In the genomic region with DNA sequence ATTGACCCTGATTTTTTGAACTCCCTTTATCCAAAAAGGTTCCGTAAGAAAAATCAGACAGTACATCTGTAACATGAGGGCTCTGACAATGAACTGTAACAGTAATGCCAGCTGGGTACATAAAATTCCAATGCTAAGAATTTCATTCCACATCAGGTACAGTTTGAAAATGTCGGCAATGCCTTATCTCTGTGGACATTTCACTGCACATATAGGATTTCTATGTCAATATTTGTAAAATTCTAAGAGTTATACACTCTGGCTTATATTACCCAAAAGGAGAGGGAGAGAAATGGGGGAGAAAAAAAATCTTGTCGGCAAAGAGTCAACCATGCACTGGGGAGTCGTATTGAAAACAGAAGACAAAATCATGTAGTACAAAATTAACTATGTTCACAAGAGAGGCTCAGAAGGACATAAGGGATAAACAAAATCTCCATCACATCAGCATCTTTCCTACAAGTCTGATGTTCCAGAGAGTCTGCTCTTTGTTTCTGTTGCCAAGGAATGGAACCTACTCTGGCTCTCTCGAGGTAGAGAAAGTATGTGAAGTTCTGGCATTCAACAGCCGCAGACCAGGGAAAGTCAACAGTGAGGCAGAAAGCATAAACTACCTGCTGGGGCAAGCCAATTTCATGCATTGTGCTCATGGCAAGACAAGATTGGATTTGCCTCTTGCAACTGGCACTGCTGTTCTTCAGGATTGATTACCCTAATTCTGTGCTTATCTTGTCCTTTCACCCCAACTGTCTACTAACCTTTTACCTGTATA, we compare ENCODE assay signal across 11 cellular contexts.
DNase-seq lines count a peak whose midpoint lies in the region; ATAC-seq and TF ChIP-seq lines count a peak whose summit lies in the region.
"Had no signal": no experiment of that assay in that cellular context is flagged by ENCODE, and none has a peak within 500 bp of the region (broad histone marks: within the 10 kb centered on the region; RNA-seq: fewer than 3 reads in every experiment).

No MANE protein-coding gene starts in this region.

- no peak for TF ChIP-seq CTCF in C4-2B (conservative IDR thresholded peaks at IDR 0.05)

- intact Hi-C loops in activated T-helper 1 cell treated with anti-CD3 and anti-CD28 coated beads, Interleukin-12 subunit alpha, Interleukin-12 subunit beta, Interleukin-2, Interleukin-4 antibody, amounts not matched to agents 30 ng/mL and 10 ng/mL and 1 ng/mL, durations not matched to agents 14 hours and 24 hours and 36 hours (cut with micrococcal nuclease): no loop called here

- H3K9me3 Mint-ChIP-seq in activated T-helper 1 cell treated with anti-CD3 and anti-CD28 coated beads, Interleukin-12 subunit alpha, Interleukin-12 subunit beta, Interleukin-2, Interleukin-4 antibody, amounts not matched to agents 30 ng/mL and 10 ng/mL and 1 ng/mL, durations not matched to agents 14 hours and 24 hours and 36 hours: no peaks in the 10 kb centered on the region

- peaks cover 2% of the 10 kb centered on the region for H3K27me3 Mint-ChIP-seq in activated T-helper 1 cell treated with anti-CD3 and anti-CD28 coated beads, Interleukin-12 subunit alpha, Interleukin-12 subunit beta, Interleukin-2, Interleukin-4 antibody, amounts not matched to agents 30 ng/mL and 10 ng/mL and 1 ng/mL, durations not matched to agents 14 hours and 24 hours and 36 hours (ENCODE audit: insufficient read depth)

- ATAC-seq in esophagus mucosa (peak; percentile 75), HG02763 (IDR thresholded peaks at IDR 0.05; ENCODE audit: unreplicated experiment) (no peak), HG03432 (IDR thresholded peaks at IDR 0.05; ENCODE audit: unreplicated experiment) (no peak), GM19035 (IDR thresholded peaks at IDR 0.05; ENCODE audit: unreplicated experiment) (no peak)

- H3K27ac Mint-ChIP-seq in activated T-helper 1 cell treated with anti-CD3 and anti-CD28 coated beads, Interleukin-12 subunit alpha, Interleukin-12 subunit beta, Interleukin-2, Interleukin-4 antibody, amounts not matched to agents 30 ng/mL and 10 ng/mL and 1 ng/mL, durations not matched to agents 14 hours and 24 hours and 36 hours: no peak overlapping the region

- no peaks in the 10 kb centered on the region for H3K36me3 Mint-ChIP-seq in activated T-helper 1 cell treated with anti-CD3 and anti-CD28 coated beads, Interleukin-12 subunit alpha, Interleukin-12 subunit beta, Interleukin-2, Interleukin-4 antibody, amounts not matched to agents 30 ng/mL and 10 ng/mL and 1 ng/mL, durations not matched to agents 14 hours and 24 hours and 36 hours (ENCODE audit: low read depth)

- peaks cover 54% of the 10 kb centered on the region for H3K4me1 ChIP-seq in SJSA1 (replicated peaks)
- H3K4me1 ChIP-seq in neuron (ENCODE audit: insufficient read depth, low read length): peaks cover 16% of the 10 kb centered on the region

- DNase-seq in SJSA1 (ENCODE audit: low read depth in 1 of 2, low spot score in 2 of 2): no peak
- no peak for DNase-seq in activated T-helper 1 cell treated with anti-CD3 and anti-CD28 coated beads, Interleukin-12 subunit alpha, Interleukin-12 subunit beta, Interleukin-2, Interleukin-4 antibody, amounts not matched to agents 30 ng/mL and 10 ng/mL and 1 ng/mL, durations not matched to agents 14 hours and 24 hours and 36 hours (ENCODE audit: low spot score)
- DNase-seq: AML-193, GF-D8, kidney had no signal

- peak overlapping the region; percentile 13 for H3K4me3 ChIP-seq in SJSA1
- no peak overlapping the region for H3K4me3 ChIP-seq in neuron (ENCODE audit: low read length)

- H3K36me3 ChIP-seq in SJSA1 (no peaks in the 10 kb centered on the region; the same call in 1 of the 2 replicates), neuron (ENCODE audit: insufficient read depth, low read length) (no peaks in the 10 kb centered on the region)

- peaks cover 4% of the 10 kb centered on the region for H3K4me1 Mint-ChIP-seq in activated T-helper 1 cell treated with anti-CD3 and anti-CD28 coated beads, Interleukin-12 subunit alpha, Interleukin-12 subunit beta, Interleukin-2, Interleukin-4 antibody, amounts not matched to agents 30 ng/mL and 10 ng/mL and 1 ng/mL, durations not matched to agents 14 hours and 24 hours and 36 hours (ENCODE audit: low read depth)

- H3K4me3 Mint-ChIP-seq in activated T-helper 1 cell treated with anti-CD3 and anti-CD28 coated beads, Interleukin-12 subunit alpha, Interleukin-12 subunit beta, Interleukin-2, Interleukin-4 antibody, amounts not matched to agents 30 ng/mL and 10 ng/mL and 1 ng/mL, durations not matched to agents 14 hours and 24 hours and 36 hours: no peak overlapping the region

- H3K9me3 ChIP-seq in SJSA1 (replicated peaks) (no peaks in the 10 kb centered on the region), neuron (ENCODE audit: low read length) (no peaks in the 10 kb centered on the region)

- peak overlapping the region; percentile 31 for H2AFZ ChIP-seq in neuron (ENCODE audit: low read depth, low read length)

- H3K27ac ChIP-seq in C4-2B (peak overlapping the region; percentile 32; the same call in 1 of the 2 replicates), SJSA1 (peak overlapping the region; percentile 83)

- H3K27me3 ChIP-seq in SJSA1 (replicated peaks) (no peaks in the 10 kb centered on the region), neuron (ENCODE audit: insufficient read depth, low read length) (no peaks in the 10 kb centered on the region)
